ENCODE assay signal across 8 cellular contexts in genomic region chr13:32669030-32669646, GRCh38.
DNase-seq lines count a peak whose midpoint lies in the region; ATAC-seq, FAIRE-seq and TF ChIP-seq lines count a peak whose summit lies in the region.

No MANE protein-coding gene starts in this region.

- peak; percentile 89 for TF ChIP-seq CTCF in HFFc6 (IDR thresholded peaks at IDR 0.05)
- peak; percentile 21 for TF ChIP-seq CTCF in mucosa of descending colon (IDR thresholded peaks at IDR 0.05)

- FAIRE-seq in colon (lab: Jason Lieb, UNC), result peak; percentile 75

- no peak overlapping the region for H3K4me3 ChIP-seq in mucosa of descending colon

- ATAC-seq in mucosa of descending colon, result peak; percentile 48
- ATAC-seq in GM18498 (IDR thresholded peaks at IDR 0.05; ENCODE audit: unreplicated experiment), result no peak
- ATAC-seq in HG02970 (IDR thresholded peaks at IDR 0.05; ENCODE audit: low FRiP score, unreplicated experiment), result no peak

- no peak overlapping the region for H3K4me3 Mint-ChIP-seq in HFFc6

- peak overlapping the region; percentile 33; the same call in 1 of the 2 replicates for H3K27ac Mint-ChIP-seq in HFFc6

- no peaks in the 10 kb centered on the region for H3K9me3 ChIP-seq in mucosa of descending colon

- intact Hi-C loops in mucosa of descending colon (cut with DNase I, micrococcal nuclease), result no loop called here
- intact Hi-C loops in head of caudate nucleus (cut with DNase I), result no loop called here

- peaks cover 6% of the 10 kb centered on the region; the same call in 1 of the 2 replicates for H3K36me3 Mint-ChIP-seq in HFFc6 (ENCODE audit: low read depth)

- no peaks in the 10 kb centered on the region for H3K36me3 ChIP-seq in mucosa of descending colon (ENCODE audit: low read depth)

- peaks cover 2% of the 10 kb centered on the region; the same call in 1 of the 2 replicates for H3K27me3 Mint-ChIP-seq in HFFc6 (ENCODE audit: insufficient read depth)

- no peaks in the 10 kb centered on the region for H3K9me3 Mint-ChIP-seq in HFFc6

- H3K4me1 ChIP-seq in mucosa of descending colon (ENCODE audit: low read depth), result no peaks in the 10 kb centered on the region

- no peaks in the 10 kb centered on the region for H3K4me1 Mint-ChIP-seq in HFFc6 (ENCODE audit: low read depth)

- DNase-seq in DMS53 treated with DMSO at 0.1 percent for 48 hours (lab: John Stamatoyannopoulos, UW; ENCODE audit: unreplicated experiment) (peak; percentile 37), HFFc6 (peak; percentile 33), NOMO-1 (lab: John Stamatoyannopoulos, UW; ENCODE audit: unreplicated experiment in 2 of 2) (peak; percentile 53 to 71), mucosa of descending colon (peak in 1 of 3 donors; percentile 44), head of caudate nucleus (no peak)

Comparison
In these comparisons a context has a peak if more than half of its experiments do, and no peak if none do; other contexts are left out.
1. DNase-seq: peak in DMS53 treated with DMSO at 0.1 percent for 48 hours (single experiment), HFFc6 (single experiment) and NOMO-1 (2 of 2); none in head of caudate nucleus (0 of 42).